13 cellular contexts compared by ENCODE assay signal in the genomic region with DNA sequence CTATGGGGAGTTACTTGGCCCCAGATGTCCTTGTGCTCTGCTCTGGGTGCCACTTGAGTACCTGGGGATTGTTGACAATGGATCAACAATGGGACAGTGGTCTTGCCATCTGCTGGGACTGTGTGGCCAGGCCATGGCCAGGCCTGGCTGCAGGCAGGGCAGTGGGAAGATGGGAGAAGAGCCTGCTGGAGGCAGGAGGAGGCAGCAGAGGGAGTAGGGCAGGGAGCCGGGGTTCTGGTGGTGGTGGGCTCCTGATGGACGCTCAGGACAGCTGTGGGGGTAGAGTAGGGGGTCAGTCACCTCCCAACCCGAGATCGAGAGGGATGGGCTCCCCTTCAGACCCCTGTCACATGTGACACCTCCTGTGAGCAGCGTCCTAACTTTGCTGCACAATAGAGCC.
"Had no signal": no experiment of that assay in that cellular context is flagged by ENCODE, and none has a peak within 500 bp of the region (broad histone marks: within the 10 kb centered on the region; RNA-seq: fewer than 3 reads in every experiment).

No MANE protein-coding gene starts in this region.

- ATAC-seq: left lung; pancreas; stimulated activated memory B cell treated with anti-CD40 and anti-IgM and Interleukin-4, amounts not matched to agents 10 μg/mL and 1 μg/mL and 100 μg/mL, for 72 hours; upper lobe of right lung had no signal

- H3K4me3 Mint-ChIP-seq: activated naive CD4-positive, alpha-beta T cell treated with anti-CD3 and anti-CD28 coated beads, Interleukin-2, amount 50 U/mL, for 24 hours; activated T-cell treated with anti-CD3 and anti-CD28 coated beads, Interleukin-2, amount 50 U/mL, for 24 hours; stimulated activated memory B cell treated with anti-CD40 and anti-IgM and Interleukin-4, amounts not matched to agents 10 μg/mL and 1 μg/mL and 100 μg/mL, for 72 hours had no signal

- H3K9me3 ChIP-seq: esophagus squamous epithelium, left lung, pancreas, upper lobe of right lung had no signal

- H3K27ac ChIP-seq: brain microvascular endothelial cell, left lung, pancreas, upper lobe of right lung had no signal

- H3K36me3 ChIP-seq: brain microvascular endothelial cell had no signal

- DNase-seq: activated CD4-positive, alpha-beta T cell treated with anti-CD3 and anti-CD28 coated beads, Interleukin-2, amount 50 U/mL, for 4 hours; activated effector memory CD4-positive, alpha-beta T cell treated with Interleukin-2 at 50 U/mL for 16 hours; activated T-cell treated with anti-CD3 and anti-CD28 coated beads, Interleukin-2, amount 50 U/mL, for 24 hours; brain microvascular endothelial cell; esophagus squamous epithelium; foreskin fibroblast; islet precursor cell; left lung; pancreas; T-helper 2 cell; upper lobe of right lung had no signal

- H3K4me1 Mint-ChIP-seq: activated naive CD4-positive, alpha-beta T cell treated with anti-CD3 and anti-CD28 coated beads, Interleukin-2, amount 50 U/mL, for 24 hours had no signal

- H3K4me3 ChIP-seq: pancreas, upper lobe of right lung had no signal

- H3K36me3 Mint-ChIP-seq: activated naive CD4-positive, alpha-beta T cell treated with anti-CD3 and anti-CD28 coated beads, Interleukin-2, amount 50 U/mL, for 24 hours; stimulated activated memory B cell treated with anti-CD40 and anti-IgM and Interleukin-4, amounts not matched to agents 10 μg/mL and 1 μg/mL and 100 μg/mL, for 72 hours had no signal

- H3K4me1 ChIP-seq: pancreas had no signal

- H3K27ac Mint-ChIP-seq: activated naive CD4-positive, alpha-beta T cell treated with anti-CD3 and anti-CD28 coated beads, Interleukin-2, amount 50 U/mL, for 24 hours; activated T-cell treated with anti-CD3 and anti-CD28 coated beads, Interleukin-2, amount 50 U/mL, for 24 hours; stimulated activated memory B cell treated with anti-CD40 and anti-IgM and Interleukin-4, amounts not matched to agents 10 μg/mL and 1 μg/mL and 100 μg/mL, for 72 hours had no signal

- H3K9me3 Mint-ChIP-seq: activated naive CD4-positive, alpha-beta T cell treated with anti-CD3 and anti-CD28 coated beads, Interleukin-2, amount 50 U/mL, for 24 hours; activated T-cell treated with anti-CD3 and anti-CD28 coated beads, Interleukin-2, amount 50 U/mL, for 24 hours; stimulated activated memory B cell treated with anti-CD40 and anti-IgM and Interleukin-4, amounts not matched to agents 10 μg/mL and 1 μg/mL and 100 μg/mL, for 72 hours had no signal

- H3K27me3 ChIP-seq: brain microvascular endothelial cell, esophagus squamous epithelium, pancreas, upper lobe of right lung had no signal
